In genomic region chr4:183588169-183588675, GRCh38 we compare ENCODE assay signal across 10 cellular contexts.
DNase-seq lines count a peak whose midpoint lies in the region; ATAC-seq and TF ChIP-seq lines count a peak whose summit lies in the region.
"Had no signal": no experiment of that assay in that cellular context is flagged by ENCODE, and none has a peak within 500 bp of the region (broad histone marks: within the 10 kb centered on the region; RNA-seq: fewer than 3 reads in every experiment).

No MANE protein-coding gene starts in this region.

- H3K4me3 Mint-ChIP-seq in endodermal cell, result no peak overlapping the region
- H3K4me3 Mint-ChIP-seq: activated naive CD4-positive, alpha-beta T cell treated with anti-CD3 and anti-CD28 coated beads, Interleukin-2, amount 50 U/mL, for 24 hours had no signal

- H3F3A ChIP-seq in Loucy (ENCODE audit: low read depth), result no peaks in the 10 kb centered on the region

- peak overlapping the region; percentile 37 for H3K27ac ChIP-seq in lower lobe of right lung
- peak overlapping the region; percentile 53 to 58 for H3K27ac ChIP-seq in tibial artery
- no peak overlapping the region for H3K27ac ChIP-seq in endodermal cell (ENCODE audit: low read depth, low read length)

- no peak for TF ChIP-seq CTCF in Loucy (conservative IDR thresholded peaks at IDR 0.05; ENCODE audit: low read length)
- TF ChIP-seq CTCF in lower lobe of right lung (IDR thresholded peaks at IDR 0.05), result no peak
- TF ChIP-seq CTCF in tibial artery (IDR thresholded peaks at IDR 0.05), result no peak
- TF ChIP-seq CTCF in endodermal cell (conservative IDR thresholded peaks at IDR 0.05), result no peak

- H3K4me2 ChIP-seq in Loucy (ENCODE audit: low read depth, low read length, poor library complexity, severe bottlenecking), result no peak overlapping the region

- H3K9me2 ChIP-seq in Loucy (replicated peaks; ENCODE audit: low read depth, low read length), result no peaks in the 10 kb centered on the region

- H3K9ac ChIP-seq in Loucy (ENCODE audit: low read depth, low read length, poor library complexity, severe bottlenecking), result no peak overlapping the region
- no peak overlapping the region for H3K9ac ChIP-seq in endocrine pancreas (ENCODE audit: control insufficient read depth, insufficient read depth, low read length)
- H3K9ac ChIP-seq in endodermal cell (ENCODE audit: extremely low read depth, low read length, poor library complexity, severe bottlenecking), result no peak overlapping the region

- H3K79me2 ChIP-seq in Loucy (ENCODE audit: insufficient read depth, low read length), result no peaks in the 10 kb centered on the region

- H3K4me3 ChIP-seq in Loucy (ENCODE audit: low read length, poor library complexity, severe bottlenecking) (no peak overlapping the region), endocrine pancreas (ENCODE audit: control insufficient read depth, insufficient read depth, low read length) (peak overlapping the region; percentile 58), lower lobe of right lung (no peak overlapping the region), tibial artery (peak overlapping the region in 1 of 2 donors; percentile 30), endodermal cell (ENCODE audit: low read length) (no peak overlapping the region)

- no peaks in the 10 kb centered on the region for H3K9me3 ChIP-seq in Loucy (ENCODE audit: insufficient read depth, low read depth, low read length)
- no peaks in the 10 kb centered on the region for H3K9me3 ChIP-seq in endocrine pancreas (ENCODE audit: control insufficient read depth, low read length)
- H3K9me3 ChIP-seq in lower lobe of right lung, result no peaks in the 10 kb centered on the region
- H3K9me3 ChIP-seq in tibial artery, result no peaks in the 10 kb centered on the region
- no peaks in the 10 kb centered on the region for H3K9me3 ChIP-seq in endodermal cell (ENCODE audit: control insufficient read depth, low read length)

- no peaks in the 10 kb centered on the region for H3K4me1 Mint-ChIP-seq in endodermal cell
- H3K4me1 Mint-ChIP-seq: activated naive CD4-positive, alpha-beta T cell treated with anti-CD3 and anti-CD28 coated beads, Interleukin-2, amount 50 U/mL, for 24 hours had no signal

- H3K36me3 Mint-ChIP-seq in endodermal cell (ENCODE audit: low read depth), result no peaks in the 10 kb centered on the region
- H3K36me3 Mint-ChIP-seq: activated naive CD4-positive, alpha-beta T cell treated with anti-CD3 and anti-CD28 coated beads, Interleukin-2, amount 50 U/mL, for 24 hours had no signal

- peaks cover 14% of the 10 kb centered on the region for H3K9me3 Mint-ChIP-seq in endodermal cell
- H3K9me3 Mint-ChIP-seq: activated naive CD4-positive, alpha-beta T cell treated with anti-CD3 and anti-CD28 coated beads, Interleukin-2, amount 50 U/mL, for 24 hours had no signal

- WGBS in endodermal cell (ENCODE audit: insufficient coverage in 1 of 2, insufficient read length in 1 of 2), 2 experiments, result 93 to 95% methylated on average over 10 to 11 of the region's 11 CpGs

- H3K27me3 ChIP-seq in Loucy (ENCODE audit: insufficient read depth, low read length, poor library complexity, severe bottlenecking) (no peaks in the 10 kb centered on the region), endocrine pancreas (ENCODE audit: control insufficient read depth, insufficient read depth, low read length) (no peaks in the 10 kb centered on the region), lower lobe of right lung (ENCODE audit: low read depth) (no peaks in the 10 kb centered on the region), tibial artery (peaks cover 0 to 3% of the 10 kb centered on the region in 2 donors), endodermal cell (ENCODE audit: control insufficient read depth, insufficient read depth, low read length, poor library complexity, severe bottlenecking) (no peaks in the 10 kb centered on the region)

- H4K20me1 ChIP-seq in Loucy (ENCODE audit: insufficient read depth, low read length, poor library complexity, severe bottlenecking), result no peaks in the 10 kb centered on the region

- peak; percentile 59 to 83 for ATAC-seq in lower lobe of right lung
- ATAC-seq in GM18907 (IDR thresholded peaks at IDR 0.05; ENCODE audit: unreplicated experiment), result no peak

- no peak for DNase-seq in lower lobe of right lung
- DNase-seq in tibial artery, result peak in 1 of 2 donors; percentile 66
- no peak for DNase-seq in activated gamma-delta T cell treated with Interleukin-2 at 50 U/mL for 16 hours
- DNase-seq in endodermal cell, result no peak
- DNase-seq in activated gamma-delta T cell (lab: John Stamatoyannopoulos, UW), result no peak
- DNase-seq: NCI-H345 had no signal

- H3K4me1 ChIP-seq in Loucy (ENCODE audit: insufficient read depth, low read length, poor library complexity, severe bottlenecking), result no peaks in the 10 kb centered on the region
- H3K4me1 ChIP-seq in endocrine pancreas (ENCODE audit: control insufficient read depth, insufficient read depth, low read length), result peaks cover 7% of the 10 kb centered on the region
- no peaks in the 10 kb centered on the region for H3K4me1 ChIP-seq in lower lobe of right lung
- H3K4me1 ChIP-seq in tibial artery, result peaks cover 0 to 14% (median 3%) of the 10 kb centered on the region in 4 donors
- no peaks in the 10 kb centered on the region for H3K4me1 ChIP-seq in endodermal cell (ENCODE audit: control insufficient read depth, insufficient read depth, low read length)

- peak overlapping the region; percentile 2; the same call in 1 of the 2 replicates for H2AFZ ChIP-seq in Loucy (ENCODE audit: low read length)

- H3K27me3 Mint-ChIP-seq in endodermal cell (ENCODE audit: insufficient read depth), result no peaks in the 10 kb centered on the region

- intact Hi-C loops in lower lobe of right lung (cut with DNase I) (no loop called here), tibial artery (cut with DNase I; ENCODE audit: low total_unique reads) (no loop called here)

- H3K27ac Mint-ChIP-seq in endodermal cell, result no peak overlapping the region
- H3K27ac Mint-ChIP-seq: activated naive CD4-positive, alpha-beta T cell treated with anti-CD3 and anti-CD28 coated beads, Interleukin-2, amount 50 U/mL, for 24 hours had no signal

- no peaks in the 10 kb centered on the region for H3K36me3 ChIP-seq in Loucy (ENCODE audit: insufficient read depth, low read length)
- H3K36me3 ChIP-seq in endocrine pancreas (ENCODE audit: control insufficient read depth, insufficient read depth, low read length), result no peaks in the 10 kb centered on the region
- H3K36me3 ChIP-seq in lower lobe of right lung, result no peaks in the 10 kb centered on the region
- no peaks in the 10 kb centered on the region for H3K36me3 ChIP-seq in tibial artery
- H3K36me3 ChIP-seq in endodermal cell (ENCODE audit: control insufficient read depth, insufficient read depth, low read length), result no peaks in the 10 kb centered on the region
